Comparison of ENCODE assay signal across 13 cellular contexts in the genomic region with DNA sequence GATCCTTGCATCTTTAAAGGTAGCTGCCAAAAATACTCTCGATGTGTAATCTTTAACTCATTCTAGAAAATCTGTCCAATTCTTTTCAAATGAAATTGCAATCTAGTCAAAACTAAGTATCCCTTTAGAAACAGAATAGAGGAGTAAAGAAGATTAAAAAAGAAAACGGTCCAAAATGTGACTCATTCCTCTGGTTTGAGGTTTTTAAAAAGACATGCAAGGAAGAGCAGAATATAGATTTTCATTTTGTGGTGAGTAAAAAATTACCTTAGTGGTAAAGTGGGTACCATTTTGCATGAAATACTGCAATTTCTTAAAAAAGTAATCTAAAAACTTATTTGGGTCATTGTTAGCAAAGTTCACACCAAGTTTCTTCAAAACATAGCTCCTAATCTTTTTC.
DNase-seq lines count a peak whose midpoint lies in the region; ATAC-seq lines count a peak whose summit lies in the region.
"Had no signal": no experiment of that assay in that cellular context is flagged by ENCODE, and none has a peak within 500 bp of the region (broad histone marks: within the 10 kb centered on the region; RNA-seq: fewer than 3 reads in every experiment).

No MANE protein-coding gene starts in this region.

- DNase-seq in MV-4-11 (lab: John Stamatoyannopoulos, UW) (peak; percentile 40), kidney tubule cell (ENCODE audit: low spot score) (no peak), HuH-7 (ENCODE audit: low spot score) (no peak), HK-2 (ENCODE audit: unreplicated experiment) (no peak), hepatic stellate cell (ENCODE audit: low spot score) (no peak)
- DNase-seq: HFFc6; left colon; NCI-H1105 treated with DMSO at 0.1 percent for 48 hours; NK-92 treated with Interleukin-12 subunit alpha and Interleukin-12 subunit beta, amount 100 ng/mL, for 24 hours; thyroid gland had no signal

- ATAC-seq in GM18508 (IDR thresholded peaks at IDR 0.05; ENCODE audit: insufficient read depth, unreplicated experiment) (peak; percentile 60), GM19452 (IDR thresholded peaks at IDR 0.05; ENCODE audit: unreplicated experiment) (peak; percentile 74), HG02973 (IDR thresholded peaks at IDR 0.05; ENCODE audit: unreplicated experiment) (peak; percentile 60)
- ATAC-seq: left colon had no signal
